ENCODE assay signal across 18 cellular contexts in the genomic region with DNA sequence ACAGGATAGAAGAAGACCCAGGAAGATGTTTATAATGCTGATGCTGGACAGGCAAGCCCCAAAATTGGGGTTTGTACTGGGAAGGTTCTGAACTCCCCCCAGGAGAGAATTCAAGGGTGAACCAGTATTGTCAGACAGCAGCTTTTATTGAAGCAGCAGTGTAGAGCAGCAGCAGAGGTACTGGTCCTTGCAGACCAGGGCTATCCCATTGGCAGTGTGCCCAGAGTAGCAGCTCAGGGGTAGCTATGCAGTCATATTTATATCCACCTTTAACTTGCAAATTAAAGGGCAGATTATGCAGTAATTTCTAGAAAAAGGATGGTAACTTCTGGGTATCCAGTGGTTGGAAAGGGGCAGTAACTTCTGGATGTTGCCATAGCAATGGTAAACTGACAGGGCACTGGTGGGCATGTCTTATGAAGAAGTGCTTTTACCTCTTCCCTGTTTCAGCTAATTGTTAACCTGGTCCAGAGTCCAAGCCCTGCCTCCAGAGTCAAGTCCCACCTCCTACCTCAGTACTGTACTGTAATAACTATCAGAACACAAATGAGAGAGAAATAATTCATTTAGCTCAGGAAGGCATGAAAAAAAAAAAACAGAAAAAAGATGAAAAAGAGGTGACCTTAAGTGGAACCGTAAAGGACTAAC.
A peak's percentile ranks its signal among the peaks of the same experiment; 100 is the strongest.
DNase-seq lines count a peak whose midpoint lies in the region; ATAC-seq and TF ChIP-seq lines count a peak whose summit lies in the region.
"Had no signal": no experiment of that assay in that cellular context is flagged by ENCODE, and none has a peak within 500 bp of the region (broad histone marks: within the 10 kb centered on the region; RNA-seq: fewer than 3 reads in every experiment).

No MANE protein-coding gene starts in this region.

- peak; percentile 37 for DNase-seq in Right ventricle myocardium inferior (ENCODE audit: missing footprints)
- no peak for DNase-seq in right cardiac atrium
- peak; percentile 15 for DNase-seq in RPMI8226
- DNase-seq in glomerular visceral epithelial cell (ENCODE audit: extremely low spot score) = peak; percentile 12
- DNase-seq in trophoblast cell = no peak
- no peak for DNase-seq in coronary artery (ENCODE audit: low spot score)
- no peak for DNase-seq in GM19240 (ENCODE audit: insufficient read length, low spot score)
- DNase-seq in MG63 = no peak
- DNase-seq: activated CD4-positive, CD25-positive, alpha-beta regulatory T cell treated with anti-CD3 and anti-CD28 coated beads, Interleukin-2, amount 50 U/mL, for 72 hours; activated naive CD4-positive, alpha-beta T cell treated with anti-CD3 and anti-CD28 coated beads, Interleukin-2, amount 10 ng/mL, durations not matched to agents 7 days and 5 days; CD8-positive, alpha-beta memory T cell; HCEC 1CT; head of caudate nucleus; islet precursor cell; Right ventricle myocardium superior; stimulated activated CD4-positive, alpha-beta T cell treated with anti-CD3 and anti-CD28 coated beads, Interleukin-2, amount 100 ng/mL, for 48 hours had no signal

- no peak overlapping the region for H3K18ac ChIP-seq in trophoblast cell (ENCODE audit: low read length)

- no peak overlapping the region for H2BK12ac ChIP-seq in trophoblast cell (ENCODE audit: low read length)

- no peak overlapping the region for H3K23ac ChIP-seq in trophoblast cell (ENCODE audit: low read length)

- intact Hi-C loops in Right ventricle myocardium inferior (cut with DNase I) = no loop called here
- intact Hi-C loops in right cardiac atrium (cut with DNase I) = no loop called here

- ATAC-seq in Right ventricle myocardium inferior (no peak), right cardiac atrium (no peak)

- H3K36me3 ChIP-seq in trophoblast cell (ENCODE audit: control insufficient read depth in 1 of 2, insufficient read depth in 2 of 2, low read length in 2 of 2) (no peaks in the 10 kb centered on the region), MG63 (no peaks in the 10 kb centered on the region)
- H3K36me3 ChIP-seq: esophagus muscularis mucosa, neutrophil had no signal

- no peak overlapping the region for H2BK5ac ChIP-seq in trophoblast cell (ENCODE audit: low read depth, low read length, poor library complexity)

- H3K4me3 ChIP-seq in right cardiac atrium (ENCODE audit: low read length) = no peak overlapping the region
- H3K4me3 ChIP-seq in trophoblast cell (ENCODE audit: low read depth, low read length) = no peak overlapping the region
- no peak overlapping the region for H3K4me3 ChIP-seq in coronary artery
- no peak overlapping the region for H3K4me3 ChIP-seq in MG63
- H3K4me3 ChIP-seq: esophagus muscularis mucosa had no signal

- WGBS in right cardiac atrium = 83% methylated on average over 1 of the region's 1 CpG
- no CpG with 5 or more reads among the region's 1 CpG for WGBS in trophoblast cell (ENCODE audit: extremely low coverage, insufficient coverage, insufficient read length)

- H3K14ac ChIP-seq in trophoblast cell (ENCODE audit: low read length) = no peak overlapping the region

- no peak overlapping the region for H2AFZ ChIP-seq in trophoblast cell (ENCODE audit: insufficient read depth, low read length, poor library complexity)

- no peaks in the 10 kb centered on the region for H3K79me2 ChIP-seq in trophoblast cell (ENCODE audit: control insufficient read depth, insufficient read depth, low read length, poor library complexity)

- H3K4ac ChIP-seq in trophoblast cell (ENCODE audit: low read depth, low read length) = no peak overlapping the region

- H3K27ac ChIP-seq in right cardiac atrium (ENCODE audit: low read length) (no peak overlapping the region), trophoblast cell (ENCODE audit: low read depth, low read length) (no peak overlapping the region), coronary artery (no peak overlapping the region)
- H3K27ac ChIP-seq: esophagus muscularis mucosa, neutrophil had no signal

- H3K9ac ChIP-seq in trophoblast cell (ENCODE audit: low read length) = no peak overlapping the region

- H4K12ac ChIP-seq in trophoblast cell (ENCODE audit: low read depth, low read length) = no peak overlapping the region

- H3K27me3 ChIP-seq in right cardiac atrium (ENCODE audit: control insufficient read depth, insufficient read depth) = no peaks in the 10 kb centered on the region
- no peaks in the 10 kb centered on the region for H3K27me3 ChIP-seq in trophoblast cell (ENCODE audit: insufficient read depth, low read length)
- no peaks in the 10 kb centered on the region for H3K27me3 ChIP-seq in MG63
- H3K27me3 ChIP-seq: esophagus muscularis mucosa, neutrophil had no signal

- no peaks in the 10 kb centered on the region for H3K9me3 ChIP-seq in right cardiac atrium (ENCODE audit: control insufficient read depth, low read length)
- H3K9me3 ChIP-seq in trophoblast cell (ENCODE audit: insufficient read depth, low read depth, low read length) = no peaks in the 10 kb centered on the region
- no peaks in the 10 kb centered on the region for H3K9me3 ChIP-seq in MG63
- H3K9me3 ChIP-seq: esophagus muscularis mucosa, neutrophil had no signal

- no peak overlapping the region for H2BK120ac ChIP-seq in trophoblast cell (ENCODE audit: insufficient read depth, low read length, poor library complexity)

- H2AK5ac ChIP-seq in trophoblast cell (ENCODE audit: low read length) = no peak overlapping the region

- no peak for TF ChIP-seq CTCF in coronary artery (IDR thresholded peaks at IDR 0.05)

- no peak overlapping the region for H4K8ac ChIP-seq in trophoblast cell (ENCODE audit: low read depth, low read length)

- H3K4me1 ChIP-seq in right cardiac atrium (ENCODE audit: control insufficient read depth, insufficient read depth, low read length) = no peaks in the 10 kb centered on the region
- no peaks in the 10 kb centered on the region for H3K4me1 ChIP-seq in trophoblast cell (ENCODE audit: control insufficient read depth in 1 of 2, insufficient read depth in 2 of 2, low read length in 2 of 2)
- H3K4me1 ChIP-seq: esophagus muscularis mucosa had no signal

- no peaks in the 10 kb centered on the region for H3K79me1 ChIP-seq in trophoblast cell (ENCODE audit: low read length)

- H4K91ac ChIP-seq in trophoblast cell (ENCODE audit: low read depth, low read length) = no peak overlapping the region

- H3K4me2 ChIP-seq in trophoblast cell (ENCODE audit: low read length) = no peak overlapping the region

Comparison
In these comparisons a context has a peak if more than half of its experiments do, and no peak if none do; other contexts are left out.
1. DNase-seq: peak in Right ventricle myocardium inferior (single experiment), RPMI8226 (single experiment) and glomerular visceral epithelial cell (single experiment); none in right cardiac atrium (0 of 3), trophoblast cell (0 of 2), coronary artery (single experiment), GM19240 (single experiment) and MG63 (single experiment).